8 cellular contexts compared by ENCODE assay signal in the genomic region with DNA sequence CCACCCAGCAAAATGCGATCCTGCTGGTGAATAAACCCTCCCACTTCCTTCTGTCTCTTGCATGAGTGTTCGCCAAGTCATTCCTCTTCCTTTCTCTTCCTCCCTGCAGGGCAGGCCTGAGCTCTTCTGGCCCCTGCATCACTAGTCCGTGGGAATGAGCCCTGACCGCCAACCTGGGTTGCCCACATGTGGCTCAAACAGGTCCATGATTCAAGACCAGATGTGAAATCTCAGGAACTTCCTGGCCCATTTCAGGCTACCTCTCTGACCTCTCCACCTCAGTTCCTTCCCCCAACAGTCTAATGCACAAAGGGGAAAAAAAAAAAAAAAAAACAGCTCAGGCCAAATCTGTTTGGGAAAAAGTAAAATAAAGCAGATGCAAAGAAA. TPM values are rescaled to one million over a fixed set of nuclear protein-coding genes. Genes with fewer than 3 reads are reported as not detected.
DNase-seq lines count a peak whose midpoint lies in the region.

No MANE protein-coding gene starts in this region.

- H4K91ac ChIP-seq in trophoblast cell (ENCODE audit: low read depth, low read length): no peak overlapping the region

- no peak overlapping the region for H4K12ac ChIP-seq in trophoblast cell (ENCODE audit: low read depth, low read length)

- H3K14ac ChIP-seq in trophoblast cell (ENCODE audit: low read length): no peak overlapping the region

- H3K36me3 ChIP-seq in esophagus (ENCODE audit: control insufficient read depth in 2 of 2, insufficient read depth in 2 of 2, low read length in 1 of 2) (no peaks in the 10 kb centered on the region), trophoblast cell (ENCODE audit: control insufficient read depth in 1 of 2, insufficient read depth in 2 of 2, low read length in 2 of 2) (no peaks in the 10 kb centered on the region)

- no peak overlapping the region for H2AK5ac ChIP-seq in trophoblast cell (ENCODE audit: low read length)

- H3K18ac ChIP-seq in trophoblast cell (ENCODE audit: low read length): no peak overlapping the region

- no peaks in the 10 kb centered on the region for H3K27me3 ChIP-seq in esophagus (ENCODE audit: control insufficient read depth in 1 of 2, insufficient read depth in 2 of 2, low read length in 2 of 2)
- no peaks in the 10 kb centered on the region for H3K27me3 ChIP-seq in trophoblast cell (ENCODE audit: insufficient read depth, low read length)

- H2BK120ac ChIP-seq in trophoblast cell (ENCODE audit: insufficient read depth, low read length, poor library complexity): no peak overlapping the region

- DNase-seq in NCI-H2227 treated with DMSO at 0.1 percent for 48 hours (lab: John Stamatoyannopoulos, UW): peak; percentile 49
- DNase-seq in NCI-H2227 (lab: John Stamatoyannopoulos, UW; ENCODE audit: unreplicated experiment): no peak
- peak; percentile 88 for DNase-seq in RPMI7951 (ENCODE audit: low read depth)
- peak; percentile 66 to 71 for DNase-seq in trophoblast cell
- no peak for DNase-seq in OCI-M2 (lab: John Stamatoyannopoulos, UW; ENCODE audit: unreplicated experiment)
- DNase-seq in NCI-H748 treated with DMSO at 0.1 percent for 48 hours (lab: John Stamatoyannopoulos, UW): no peak
- no peak for DNase-seq in NCI-H2081 (lab: John Stamatoyannopoulos, UW)

- peaks cover 0 to 6% of the 10 kb centered on the region in 2 donors for H3K4me1 ChIP-seq in esophagus (ENCODE audit: control insufficient read depth in 2 of 2, insufficient read depth in 2 of 2, low read length in 1 of 2)
- H3K4me1 ChIP-seq in trophoblast cell (ENCODE audit: control insufficient read depth in 1 of 2, insufficient read depth in 2 of 2, low read length in 2 of 2): peaks cover 9 to 11% of the 10 kb centered on the region in 2 experiments

- 24 to 34% methylated on average over 4 of the region's 4 CpGs for WGBS in esophagus, 2 donors
- WGBS in trophoblast cell (ENCODE audit: extremely low coverage, insufficient coverage, insufficient read length): no CpG with 5 or more reads among the region's 4 CpGs

- no peak overlapping the region for H3K4me3 ChIP-seq in esophagus (ENCODE audit: low read depth in 1 of 2, low read length in 2 of 2)
- H3K4me3 ChIP-seq in trophoblast cell (ENCODE audit: low read depth, low read length): no peak overlapping the region

- no peak overlapping the region for H3K4me2 ChIP-seq in trophoblast cell (ENCODE audit: low read length)

- H3K4ac ChIP-seq in trophoblast cell (ENCODE audit: low read depth, low read length): no peak overlapping the region

- H4K8ac ChIP-seq in trophoblast cell (ENCODE audit: low read depth, low read length): no peak overlapping the region

- peaks cover 6% of the 10 kb centered on the region for H3K79me2 ChIP-seq in trophoblast cell (ENCODE audit: control insufficient read depth, insufficient read depth, low read length, poor library complexity)

- H3K23ac ChIP-seq in trophoblast cell (ENCODE audit: low read length): no peak overlapping the region

- no peak overlapping the region for H2BK5ac ChIP-seq in trophoblast cell (ENCODE audit: low read depth, low read length, poor library complexity)

- H2BK12ac ChIP-seq in trophoblast cell (ENCODE audit: low read length): no peak overlapping the region

- H3K9me3 ChIP-seq in esophagus (ENCODE audit: control insufficient read depth in 2 of 2, insufficient read depth in 1 of 2, low read depth in 1 of 2, low read length in 1 of 2) (no peaks in the 10 kb centered on the region), trophoblast cell (ENCODE audit: insufficient read depth, low read depth, low read length) (peaks cover 5% of the 10 kb centered on the region)

- peaks cover 9% of the 10 kb centered on the region for H3K79me1 ChIP-seq in trophoblast cell (ENCODE audit: low read length)

- no peak overlapping the region for H3K9ac ChIP-seq in trophoblast cell (ENCODE audit: low read length)

- H3K27ac ChIP-seq in esophagus (ENCODE audit: low read depth in 2 of 2, low read length in 1 of 2) (peak overlapping the region; percentile 84 to 98), trophoblast cell (ENCODE audit: low read depth, low read length) (no peak overlapping the region)

- no peak overlapping the region for H2AFZ ChIP-seq in trophoblast cell (ENCODE audit: insufficient read depth, low read length, poor library complexity)

RNA-seq across cellular contexts. Expression of gene YWHAG, which starts 5.4 kb away (rescaled TPM):
- 80.4 and 89.8 TPM in 2 replicates for total RNA-seq in RPMI7951 (2014; rRNA removed; shearing (Covaris generic))
- 10 to 100 TPM; 35.2 to 53.3 TPM for polyA plus RNA-seq in esophagus
- polyA plus RNA-seq in trophoblast cell (2013): 95.3 and 99.5 TPM in 2 replicates

RNA-seq across cellular contexts. Expression of gene SSC4D, which starts 45.3 kb away (rescaled TPM):
- total RNA-seq in RPMI7951 (2014; rRNA removed; shearing (Covaris generic)): 0.10 and 0.60 TPM in 2 replicates
- under 1 TPM; 0.59 to 0.88 TPM for polyA plus RNA-seq in esophagus
- 7.1 and 7.7 TPM in 2 replicates for polyA plus RNA-seq in trophoblast cell (2013)

Comparison
In these comparisons a context has a peak if more than half of its experiments do, and no peak if none do; other contexts are left out.
1. DNase-seq: peak in NCI-H2227 treated with DMSO at 0.1 percent for 48 hours (single experiment), RPMI7951 (single experiment) and trophoblast cell (2 of 2); none in NCI-H2227 (single experiment), OCI-M2 (single experiment), NCI-H748 treated with DMSO at 0.1 percent for 48 hours (single experiment) and NCI-H2081 (0 of 2).